Comparison of ENCODE assay signal across 35 cellular contexts in genomic region chr4:80334568-80334967, GRCh38. TPM values are rescaled to one million over a fixed set of nuclear protein-coding genes. Genes with fewer than 3 reads are reported as not detected.
"Had no signal": no experiment of that assay in that cellular context is flagged by ENCODE, and none has a peak within 500 bp of the region (broad histone marks: within the 10 kb centered on the region; RNA-seq: fewer than 3 reads in every experiment).

No MANE protein-coding gene starts in this region.

- H3K9me3 Mint-ChIP-seq: activated B cell treated with CpG ODN at 0.5 μM for 24 hours; activated CD8-positive, alpha-beta T cell treated with anti-CD3 and anti-CD28 coated beads for 36 hours; activated naive CD8-positive, alpha-beta T cell treated with anti-CD3 and anti-CD28 coated beads for 36 hours; activated T-cell treated with anti-CD3 and anti-CD28 coated beads, Interleukin-2, amount 50 U/mL, for 72 hours; activated T-helper 17 cell treated with anti-CD3 and anti-CD28 coated beads, Interleukin-2, amount 50 U/mL, for 72 hours had no signal

- ATAC-seq: activated CD8-positive, alpha-beta T cell treated with anti-CD3 and anti-CD28 coated beads for 36 hours; activated T-cell treated with anti-CD3 and anti-CD28 coated beads, Interleukin-2, amount 50 U/mL, for 72 hours; activated T-helper 17 cell treated with anti-CD3 and anti-CD28 coated beads, Interleukin-2, amount 50 U/mL, for 72 hours had no signal

- H3K36me3 ChIP-seq: brain microvascular endothelial cell, Peyer's patch, SJSA1 had no signal

- H3K27ac Mint-ChIP-seq: activated B cell treated with CpG ODN at 0.5 μM for 24 hours; activated CD8-positive, alpha-beta T cell treated with anti-CD3 and anti-CD28 coated beads for 36 hours; activated naive CD8-positive, alpha-beta T cell treated with anti-CD3 and anti-CD28 coated beads for 36 hours; activated T-cell treated with anti-CD3 and anti-CD28 coated beads, Interleukin-2, amount 50 U/mL, for 72 hours; activated T-helper 17 cell treated with anti-CD3 and anti-CD28 coated beads, Interleukin-2, amount 50 U/mL, for 72 hours had no signal

- H3K27ac ChIP-seq: brain microvascular endothelial cell, Peyer's patch, SJSA1, VCaP had no signal

- DNase-seq: activated B cell treated with CpG ODN at 0.5 μM for 24 hours; activated CD4-positive, alpha-beta T cell treated with anti-CD3 and anti-CD28 coated beads for 48 hours; activated CD4-positive, CD25-positive, alpha-beta regulatory T cell treated with anti-CD3 and anti-CD28 coated beads, Interleukin-2, amount 50 U/mL, for 72 hours; activated CD8-positive, alpha-beta T cell treated with anti-CD3 and anti-CD28 coated beads for 36 hours; activated effector memory CD4-positive, alpha-beta T cell treated with anti-CD3 and anti-CD28 coated beads, Interleukin-2, amount 50 U/mL, for 16 hours; activated naive CD4-positive, alpha-beta T cell; activated naive CD4-positive, alpha-beta T cell treated with anti-CD3 and anti-CD28 coated beads, Interleukin-2, amount 50 U/mL, for 16 hours; activated naive CD8-positive, alpha-beta T cell treated with anti-CD3 and anti-CD28 coated beads for 36 hours; activated T-cell treated with anti-CD3 and anti-CD28 coated beads, Interleukin-2, amount 50 U/mL, for 1 hour; activated T-cell treated with anti-CD3 and anti-CD28 coated beads, Interleukin-2, amount 50 U/mL, for 72 hours; amniotic stem cell; aorta; brain microvascular endothelial cell; central memory CD4-positive, alpha-beta T cell; KG1; MM.1S; MV-4-11; NCI-H1092; NCI-H1436 treated with DMSO at 0.1 percent for 48 hours; NCI-H1694 treated with DMSO at 0.1 percent for 48 hours; NCI-H2029; NCI-H345; NCI-H524 treated with DMSO at 0.1 percent for 48 hours; Peyer's patch; RPMI8226; SHP77 treated with DMSO at 0.1 percent for 48 hours; SW 1271; T-helper 1 cell; T-helper 2 cell; T-helper 9 cell had no signal

- H3K9me3 ChIP-seq: Peyer's patch, SJSA1 had no signal

- H3K36me3 Mint-ChIP-seq: activated naive CD8-positive, alpha-beta T cell treated with anti-CD3 and anti-CD28 coated beads for 36 hours had no signal

- H3K4me1 ChIP-seq: Peyer's patch had no signal

- H3K27me3 ChIP-seq: brain microvascular endothelial cell, Peyer's patch, SJSA1 had no signal

RNA-seq across cellular contexts. Expression of gene CFAP299, which starts 1.0 kb away (rescaled TPM):
- total RNA-seq: activated B cell treated with CpG ODN at 0.5 μM for 24 hours; activated CD8-positive, alpha-beta memory T cell treated with anti-CD3 and anti-CD28 coated beads for 36 hours; activated CD8-positive, alpha-beta T cell treated with anti-CD3 and anti-CD28 coated beads for 36 hours; activated naive CD8-positive, alpha-beta T cell treated with anti-CD3 and anti-CD28 coated beads for 36 hours; activated T-cell treated with anti-CD3 and anti-CD28 coated beads, Interleukin-2, amount 50 U/mL, for 72 hours; aorta; NCI-H460; Peyer's patch had no signal
- polyA plus RNA-seq: aorta had no signal
